20 cellular contexts compared by ENCODE assay signal in the genomic region with DNA sequence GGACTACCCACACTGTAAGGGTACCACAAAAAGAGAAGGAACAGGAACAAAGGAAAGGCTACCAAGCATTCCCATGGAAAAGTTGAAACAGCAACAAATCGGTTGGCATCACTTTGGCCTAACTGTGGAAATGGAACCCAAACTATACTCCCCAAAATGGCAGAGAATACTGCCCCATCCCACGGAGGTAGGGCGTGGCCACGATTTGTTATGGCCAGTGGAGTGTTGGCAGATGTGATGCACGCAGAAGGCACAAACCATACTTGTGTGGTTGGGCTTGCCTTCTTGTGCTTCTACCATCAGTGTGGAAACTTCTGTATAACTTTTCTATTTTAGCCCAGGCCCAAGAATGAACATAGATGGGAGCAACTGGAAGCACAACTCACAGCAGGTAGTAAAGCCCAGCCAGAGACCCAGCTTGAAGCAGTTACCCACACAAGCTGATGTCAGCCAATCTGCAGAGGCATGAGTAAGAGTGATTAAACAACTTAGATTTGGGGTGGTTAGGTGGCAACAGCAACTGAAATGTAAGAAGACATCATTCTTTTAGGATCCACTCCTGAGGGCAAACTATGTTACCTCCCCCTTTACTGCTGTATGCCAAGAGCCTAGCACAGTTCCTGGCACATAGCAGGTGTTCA.
DNase-seq lines count a peak whose midpoint lies in the region; ATAC-seq and TF ChIP-seq lines count a peak whose summit lies in the region.
"Had no signal": no experiment of that assay in that cellular context is flagged by ENCODE, and none has a peak within 500 bp of the region (broad histone marks: within the 10 kb centered on the region; RNA-seq: fewer than 3 reads in every experiment).

No MANE protein-coding gene starts in this region.

- H3K9me3 ChIP-seq in skeletal muscle tissue (ENCODE audit: control insufficient read depth in 3 of 3, low read length in 3 of 3), result no peaks in the 10 kb centered on the region
- no peaks in the 10 kb centered on the region for H3K9me3 ChIP-seq in aorta (ENCODE audit: control insufficient read depth, low read length)
- peaks cover 19% of the 10 kb centered on the region for H3K9me3 ChIP-seq in PC-9 (ENCODE audit: insufficient read depth, low read depth)
- H3K9me3 ChIP-seq: MG63 had no signal

- intact Hi-C loops in activated CD4-positive, alpha-beta T cell treated with anti-CD3 and anti-CD28 coated beads for 36 hours (cut with DNase I, micrococcal nuclease), result no loop called here
- intact Hi-C loops in aorta (cut with DNase I), result no loop called here
- intact Hi-C loops in PC-9 (cut with micrococcal nuclease; ENCODE audit: unreplicated experiment), result loop anchor here (5.0 kb wide), 1 partner anchor 33 kb away; no protein-coding TSS in a partner anchor

- H4K20me1 ChIP-seq in PC-9 (ENCODE audit: insufficient read depth), result no peaks in the 10 kb centered on the region

- no peaks in the 10 kb centered on the region for H3K9me2 ChIP-seq in PC-9 (ENCODE audit: insufficient read depth)

- H3K79me2 ChIP-seq in PC-9 (ENCODE audit: low read depth), result no peaks in the 10 kb centered on the region

- no peak overlapping the region for H3K27ac Mint-ChIP-seq in activated CD4-positive, alpha-beta T cell treated with anti-CD3 and anti-CD28 coated beads for 36 hours
- H3K27ac Mint-ChIP-seq: B cell, GM23338 had no signal

- no peak overlapping the region for H3K4me3 Mint-ChIP-seq in activated CD4-positive, alpha-beta T cell treated with anti-CD3 and anti-CD28 coated beads for 36 hours
- H3K4me3 Mint-ChIP-seq: B cell, GM23338 had no signal

- POLR2A ChIA-PET in activated CD4-positive, alpha-beta T cell treated with anti-CD3 and anti-CD28 coated beads for 36 hours (lab: Charles Lee), result no interaction called here
- POLR2A ChIA-PET in PC-9 (lab: Charles Lee; ENCODE audit: unreplicated experiment), result no interaction called here

- 92 to 94% methylated on average over 5 of the region's 5 CpGs for WGBS in aorta, 2 donors

- BruUV-seq in PC-9 (replicated peaks; lab: Mats Ljungman, UMichigan), result no TSS peak

- H3F3A ChIP-seq in PC-9 (ENCODE audit: insufficient read depth, low read depth), result 0 out of 2 replicates have a peak, but pooled peaks cover 16% of the 10 kb centered on the region

- no peak overlapping the region for H3K4me2 ChIP-seq in PC-9
- H3K4me2 ChIP-seq: GM23338 had no signal

- H3K9ac ChIP-seq in skeletal muscle tissue (ENCODE audit: low read depth in 1 of 3, low read length in 3 of 3), result no peak overlapping the region

- peaks cover 21% of the 10 kb centered on the region for H3K36me3 Mint-ChIP-seq in activated CD4-positive, alpha-beta T cell treated with anti-CD3 and anti-CD28 coated beads for 36 hours (ENCODE audit: low read depth)

- peaks cover 15% of the 10 kb centered on the region for H3K4me1 Mint-ChIP-seq in activated CD4-positive, alpha-beta T cell treated with anti-CD3 and anti-CD28 coated beads for 36 hours

- H3K36me3 ChIP-seq in skeletal muscle tissue (ENCODE audit: control insufficient read depth in 3 of 3, insufficient read depth in 3 of 3, low read length in 3 of 3) (peaks cover 7 to 13% (median 8%) of the 10 kb centered on the region in 3 donors), aorta (ENCODE audit: control insufficient read depth in 1 of 2, insufficient read depth in 2 of 2, low read length in 1 of 2) (peaks cover 3% of the 10 kb centered on the region in 2 donors), PC-9 (ENCODE audit: low read depth) (peaks cover 30% of the 10 kb centered on the region)

- H3K9me3 Mint-ChIP-seq in activated CD4-positive, alpha-beta T cell treated with anti-CD3 and anti-CD28 coated beads for 36 hours (ENCODE audit: low read depth), result peaks cover 8% of the 10 kb centered on the region

- DNase-seq in activated CD4-positive, alpha-beta T cell treated with anti-CD3 and anti-CD28 coated beads for 36 hours, result no peak
- no peak for DNase-seq in activated CD4-positive, alpha-beta T cell treated with anti-CD3 and anti-CD28 coated beads for 4 hours
- peak; percentile 32 for DNase-seq in RKO (ENCODE audit: low spot score)
- DNase-seq in epithelial cell of esophagus (ENCODE audit: low read depth), result peak; percentile 30
- no peak for DNase-seq in aorta
- no peak for DNase-seq in PC-9
- DNase-seq in DMS153 (lab: John Stamatoyannopoulos, UW), result no peak
- DNase-seq: CD4-positive, CD25-positive, alpha-beta regulatory T cell; DMS79 treated with DMSO at 0.1 percent for 48 hours; MG63; NCI-H1092 treated with DMSO at 0.1 percent for 48 hours; NCI-H2081 treated with DMSO at 0.1 percent for 48 hours; NCI-H2227 treated with DMSO at 0.1 percent for 48 hours; NCI-H524 treated with DMSO at 0.1 percent for 48 hours; RPMI8226; SIG-M5 had no signal

- peak; percentile 42 for ATAC-seq in activated CD4-positive, alpha-beta T cell treated with anti-CD3 and anti-CD28 coated beads for 36 hours
- ATAC-seq in aorta (ENCODE audit: low FRiP score), result no peak
- ATAC-seq: GM23338 had no signal

- H3K27ac ChIP-seq in skeletal muscle tissue (ENCODE audit: low read depth, low read length) (peak overlapping the region; percentile 4), aorta (ENCODE audit: low read depth in 1 of 2, low read length in 2 of 2) (no peak overlapping the region), PC-9 (no peak overlapping the region)
- H3K27ac ChIP-seq: 22Rv1 had no signal

- no peak overlapping the region for H2AFZ ChIP-seq in PC-9
- H2AFZ ChIP-seq: GM23338 had no signal

- no peaks in the 10 kb centered on the region for H3K27me3 Mint-ChIP-seq in activated CD4-positive, alpha-beta T cell treated with anti-CD3 and anti-CD28 coated beads for 36 hours
- H3K27me3 Mint-ChIP-seq: CD4-positive, CD25-positive, alpha-beta regulatory T cell had no signal

- H3K4me1 ChIP-seq in skeletal muscle tissue (ENCODE audit: control insufficient read depth in 3 of 3, insufficient read depth in 3 of 3, low read length in 3 of 3) (peaks cover 0 to 8% (median 3%) of the 10 kb centered on the region in 3 donors), aorta (ENCODE audit: control insufficient read depth in 1 of 2, insufficient read depth in 2 of 2, low read length in 2 of 2) (no peaks in the 10 kb centered on the region), PC-9 (replicated peaks; ENCODE audit: insufficient read depth) (no peaks in the 10 kb centered on the region)

- CTCF ChIA-PET in activated CD4-positive, alpha-beta T cell treated with anti-CD3 and anti-CD28 coated beads for 36 hours (lab: Charles Lee), result no interaction called here
- CTCF ChIA-PET in PC-9 (lab: Charles Lee), result no interaction called here

- H3K4me3 ChIP-seq in epithelial cell of esophagus (ENCODE audit: low read length), result no peak overlapping the region
- no peak overlapping the region for H3K4me3 ChIP-seq in skeletal muscle tissue (ENCODE audit: low read length in 3 of 3)
- no peak overlapping the region for H3K4me3 ChIP-seq in aorta (ENCODE audit: low read length in 2 of 2)
- H3K4me3 ChIP-seq in PC-9, result no peak overlapping the region
- H3K4me3 ChIP-seq: GM23338, MG63 had no signal

- H3K27me3 ChIP-seq in skeletal muscle tissue (ENCODE audit: control insufficient read depth in 3 of 3, insufficient read depth in 3 of 3, low read length in 3 of 3) (no peaks in the 10 kb centered on the region), aorta (ENCODE audit: control insufficient read depth in 1 of 2, insufficient read depth in 2 of 2, low read length in 1 of 2) (no peaks in the 10 kb centered on the region), PC-9 (ENCODE audit: insufficient read depth, low read depth) (no peaks in the 10 kb centered on the region)
- H3K27me3 ChIP-seq: MG63 had no signal

- TF ChIP-seq CTCF in epithelial cell of esophagus (IDR thresholded peaks at IDR 0.05; ENCODE audit: insufficient read depth, low read depth, low read length, missing control alignments), result no peak
- no peak for TF ChIP-seq CTCF in PC-9 (conservative IDR thresholded peaks at IDR 0.05)

Comparison
In these comparisons a context has a peak if more than half of its experiments do, and no peak if none do; other contexts are left out.
1. DNase-seq: peak in RKO (single experiment) and epithelial cell of esophagus (single experiment); none in activated CD4-positive, alpha-beta T cell treated with anti-CD3 and anti-CD28 coated beads for 36 hours (single experiment), activated CD4-positive, alpha-beta T cell treated with anti-CD3 and anti-CD28 coated beads for 4 hours (0 of 2), aorta (0 of 2), PC-9 (0 of 2) and DMS153 (single experiment).